Comparison of ENCODE assay signal across 12 cellular contexts in genomic region chr4:128572778-128573241, GRCh38.
DNase-seq lines count a peak whose midpoint lies in the region; ATAC-seq, FAIRE-seq and TF ChIP-seq lines count a peak whose summit lies in the region.
"Had no signal": no experiment of that assay in that cellular context is flagged by ENCODE, and none has a peak within 500 bp of the region (broad histone marks: within the 10 kb centered on the region; RNA-seq: fewer than 3 reads in every experiment).

No MANE protein-coding gene starts in this region.

- TF ChIP-seq EP300 in suprapubic skin (IDR thresholded peaks at IDR 0.05): no peak

- H3K36me3 Mint-ChIP-seq in astrocyte (ENCODE audit: low read depth, unreplicated experiment): no peaks in the 10 kb centered on the region

- FAIRE-seq in astrocyte (lab: Jason Lieb, UNC): peak; percentile 34
- FAIRE-seq: D721Med had no signal

- H3K79me2 ChIP-seq in astrocyte (ENCODE audit: insufficient read depth, low read length): no peaks in the 10 kb centered on the region

- CTCF ChIA-PET in RWPE1 (lab: Yijun Ruan, JAX): no interaction called here

- no peak for ATAC-seq in foreskin keratinocyte

- WGBS in suprapubic skin: 74% methylated on average over 3 of the region's 3 CpGs

- H3K27me3 ChIP-seq in astrocyte (ENCODE audit: insufficient read depth, low read length) (no peaks in the 10 kb centered on the region), suprapubic skin (no peaks in the 10 kb centered on the region), foreskin keratinocyte (no peaks in the 10 kb centered on the region)
- H3K27me3 ChIP-seq: ascending aorta had no signal

- no peaks in the 10 kb centered on the region for H3K9me3 ChIP-seq in astrocyte (ENCODE audit: insufficient read depth, low read depth, low read length)
- no peaks in the 10 kb centered on the region for H3K9me3 ChIP-seq in suprapubic skin
- H3K9me3 ChIP-seq: ascending aorta had no signal

- H3K27ac ChIP-seq in astrocyte (ENCODE audit: low read depth, low read length) (peak overlapping the region; percentile 90), suprapubic skin (peak overlapping the region; percentile 11), RWPE1 (no peak overlapping the region), foreskin keratinocyte (no peak overlapping the region)

- H3K27me3 Mint-ChIP-seq in astrocyte (ENCODE audit: low read depth, unreplicated experiment): no peaks in the 10 kb centered on the region

- H3K27ac Mint-ChIP-seq in astrocyte (ENCODE audit: unreplicated experiment): peak overlapping the region; percentile 96
- H3K27ac Mint-ChIP-seq: activated T-cell treated with anti-CD3 and anti-CD28 coated beads, Interleukin-2, amount 50 U/mL, for 24 hours had no signal

- POLR2A ChIA-PET in RWPE1 (lab: Yijun Ruan, JAX; ENCODE audit: low non-redundant PET): no interaction called here

- TF ChIP-seq CTCF in astrocyte (IDR thresholded peaks at IDR 0.05; ENCODE audit: insufficient read depth, low read depth, low read length) (no peak), suprapubic skin (IDR thresholded peaks at IDR 0.05) (no peak), RWPE1 (conservative IDR thresholded peaks at IDR 0.05; ENCODE audit: low read depth) (no peak), foreskin keratinocyte (conservative IDR thresholded peaks at IDR 0.05) (no peak)

- H2AFZ ChIP-seq in astrocyte (ENCODE audit: low read depth, low read length): no peak overlapping the region

- DNase-seq in HT-29 (ENCODE audit: low spot score) (peak; percentile 56), astrocyte (ENCODE audit: low read depth) (no peak), lung microvascular endothelial cell (ENCODE audit: low read depth in 2 of 2) (peak; percentile 54 to 58), suprapubic skin (ENCODE audit: low spot score in 2 of 2) (no peak), RWPE1 (ENCODE audit: low spot score) (no peak), foreskin keratinocyte (no peak), retina (no peak)
- DNase-seq: activated CD4-positive, alpha-beta T cell treated with anti-CD3 and anti-CD28 coated beads for 1 hour; activated T-cell treated with anti-CD3 and anti-CD28 coated beads, Interleukin-2, amount 50 U/mL, for 24 hours; NCI-H2029 treated with DMSO at 0.1 percent for 48 hours had no signal

- H3K4me3 ChIP-seq in astrocyte (ENCODE audit: insufficient read depth, low read depth, low read length): no peak overlapping the region
- no peak overlapping the region for H3K4me3 ChIP-seq in suprapubic skin
- H3K4me3 ChIP-seq: ascending aorta had no signal

- H3K9ac ChIP-seq in astrocyte (ENCODE audit: low read length): peak overlapping the region; percentile 67

- H3K36me3 ChIP-seq in astrocyte (ENCODE audit: insufficient read depth, low read length) (no peaks in the 10 kb centered on the region), suprapubic skin (no peaks in the 10 kb centered on the region)
- H3K36me3 ChIP-seq: ascending aorta had no signal

- H3K9me3 Mint-ChIP-seq in astrocyte (ENCODE audit: unreplicated experiment): peaks cover 3% of the 10 kb centered on the region
- H3K9me3 Mint-ChIP-seq: activated T-cell treated with anti-CD3 and anti-CD28 coated beads, Interleukin-2, amount 50 U/mL, for 24 hours had no signal

- H3K4me1 ChIP-seq in astrocyte (ENCODE audit: insufficient read depth, low read length): peaks cover 42% of the 10 kb centered on the region
- peaks cover 26% of the 10 kb centered on the region for H3K4me1 ChIP-seq in suprapubic skin
- H3K4me1 ChIP-seq in foreskin keratinocyte: peaks cover 14% of the 10 kb centered on the region

- H4K20me1 ChIP-seq in astrocyte (ENCODE audit: insufficient read depth, low read length): no peaks in the 10 kb centered on the region

- peak overlapping the region; percentile 64 for H3K4me2 ChIP-seq in astrocyte (ENCODE audit: low read length)

- H3K4me3 Mint-ChIP-seq in astrocyte (ENCODE audit: unreplicated experiment): no peak overlapping the region
- H3K4me3 Mint-ChIP-seq: activated T-cell treated with anti-CD3 and anti-CD28 coated beads, Interleukin-2, amount 50 U/mL, for 24 hours had no signal

- TF ChIP-seq POLR2A in suprapubic skin (IDR thresholded peaks at IDR 0.05): no peak

- peaks cover 60% of the 10 kb centered on the region for H3K4me1 Mint-ChIP-seq in astrocyte (ENCODE audit: low read depth, unreplicated experiment)

Comparison
In these comparisons a context has a peak if more than half of its experiments do, and no peak if none do; other contexts are left out.
1. DNase-seq: peak in HT-29 (single experiment) and lung microvascular endothelial cell (2 of 2); none in astrocyte (single experiment), suprapubic skin (0 of 2), RWPE1 (single experiment), foreskin keratinocyte (0 of 2) and retina (single experiment).
2. H3K27ac ChIP-seq: peak in astrocyte (single experiment) and suprapubic skin (single experiment); none in RWPE1 (single experiment) and foreskin keratinocyte (single experiment).